ENCODE assay signal across 10 cellular contexts in the genomic region with DNA sequence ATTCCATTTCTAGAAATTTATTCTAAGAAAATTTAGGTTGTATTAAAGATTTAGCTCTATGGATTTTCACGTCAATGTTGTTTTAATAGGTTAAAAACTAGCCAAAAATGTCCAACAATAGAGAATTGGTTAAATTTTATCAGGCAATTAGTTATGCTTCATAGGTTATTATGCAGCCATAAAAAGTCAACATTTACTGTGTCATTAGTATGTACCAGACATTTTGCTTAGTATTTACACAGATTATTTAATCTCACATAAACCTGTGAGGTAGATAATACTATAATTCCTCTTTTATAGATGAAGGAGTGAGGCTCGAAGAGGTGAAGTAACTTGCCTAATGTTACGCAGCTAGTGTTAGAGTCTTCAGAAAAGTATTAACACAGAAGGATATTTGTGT. TPM values are rescaled to one million over a fixed set of nuclear protein-coding genes. Genes with fewer than 3 reads are reported as not detected.
A peak's percentile ranks its signal among the peaks of the same experiment; 100 is the strongest.
DNase-seq lines count a peak whose midpoint lies in the region; ATAC-seq and TF ChIP-seq lines count a peak whose summit lies in the region.
"Had no signal": no experiment of that assay in that cellular context is flagged by ENCODE, and none has a peak within 500 bp of the region (broad histone marks: within the 10 kb centered on the region; RNA-seq: fewer than 3 reads in every experiment).

No MANE protein-coding gene starts in this region.

- peak overlapping the region; percentile 88 for H3K4me3 ChIP-seq in left ventricle myocardium inferior
- H3K4me3 ChIP-seq in right lobe of liver, result peak overlapping the region in 2 of 3 donors; percentile 89 to 97
- peak overlapping the region in 2 of 4 donors; percentile 58 to 80 for H3K4me3 ChIP-seq in adrenal gland

- peak overlapping the region; percentile 94 for H3K4me3 Mint-ChIP-seq in activated naive CD8-positive, alpha-beta T cell treated with anti-CD3 and anti-CD28 coated beads, Interleukin-2, amount 50 U/mL, for 24 hours

- H3K27ac ChIP-seq in left ventricle myocardium inferior (replicated peaks), result peak overlapping the region; percentile 95
- H3K27ac ChIP-seq in right lobe of liver, result peak overlapping the region in 1 of 3 donors; percentile 98
- no peak overlapping the region for H3K27ac ChIP-seq in adrenal gland

- peaks cover 12% of the 10 kb centered on the region for H3K36me3 Mint-ChIP-seq in activated naive CD8-positive, alpha-beta T cell treated with anti-CD3 and anti-CD28 coated beads, Interleukin-2, amount 50 U/mL, for 24 hours (ENCODE audit: low read depth)

- H3K9me3 ChIP-seq in left ventricle myocardium inferior (replicated peaks) (no peaks in the 10 kb centered on the region), right lobe of liver (no peaks in the 10 kb centered on the region), adrenal gland (replicated peaks in 1 of 3) (no peaks in the 10 kb centered on the region)

- no peaks in the 10 kb centered on the region for H3K36me3 ChIP-seq in left ventricle myocardium inferior
- no peaks in the 10 kb centered on the region for H3K36me3 ChIP-seq in right lobe of liver
- no peaks in the 10 kb centered on the region for H3K36me3 ChIP-seq in adrenal gland (replicated peaks in 1 of 2)

- no peak overlapping the region for H3K27ac Mint-ChIP-seq in activated naive CD8-positive, alpha-beta T cell treated with anti-CD3 and anti-CD28 coated beads, Interleukin-2, amount 50 U/mL, for 24 hours

- DNase-seq in left ventricle myocardium inferior (no peak), left ventricle myocardium superior (no peak), right lobe of liver (no peak), posterior vena cava (ENCODE audit: low spot score) (no peak), SW 1271 (lab: John Stamatoyannopoulos, UW) (no peak), inferior parietal cortex (ENCODE audit: extremely low spot score) (no peak), adrenal gland (no peak)
- DNase-seq in activated naive CD8-positive, alpha-beta T cell treated with anti-CD3 and anti-CD28 coated beads, Interleukin-2, amount 50 U/mL, for 24 hours, result no peak
- DNase-seq: DMS53, NCI-H510A treated with DMSO at 0.1 percent for 48 hours had no signal

- TF ChIP-seq POLR2A in right lobe of liver (IDR thresholded peaks at IDR 0.05), result no peak
- TF ChIP-seq POLR2A in adrenal gland (IDR thresholded peaks at IDR 0.05), result no peak

- peaks cover 81% of the 10 kb centered on the region for H3K4me1 ChIP-seq in left ventricle myocardium inferior
- peaks cover 0 to 60% (median 25%) of the 10 kb centered on the region in 4 donors for H3K4me1 ChIP-seq in right lobe of liver
- peaks cover 22 to 63% of the 10 kb centered on the region in 2 donors for H3K4me1 ChIP-seq in adrenal gland (replicated peaks in 1 of 2)

- ATAC-seq in left ventricle myocardium superior (no peak), right lobe of liver (no peak)
- ATAC-seq in activated naive CD8-positive, alpha-beta T cell treated with anti-CD3 and anti-CD28 coated beads, Interleukin-2, amount 50 U/mL, for 24 hours, result no peak

- peaks cover 58% of the 10 kb centered on the region for H3K4me1 Mint-ChIP-seq in activated naive CD8-positive, alpha-beta T cell treated with anti-CD3 and anti-CD28 coated beads, Interleukin-2, amount 50 U/mL, for 24 hours

- no peaks in the 10 kb centered on the region for H3K9me3 Mint-ChIP-seq in activated naive CD8-positive, alpha-beta T cell treated with anti-CD3 and anti-CD28 coated beads, Interleukin-2, amount 50 U/mL, for 24 hours

- H3K27me3 Mint-ChIP-seq in activated naive CD8-positive, alpha-beta T cell treated with anti-CD3 and anti-CD28 coated beads, Interleukin-2, amount 50 U/mL, for 24 hours, result no peaks in the 10 kb centered on the region

- H3K27me3 ChIP-seq in left ventricle myocardium inferior (ENCODE audit: low read depth), result no peaks in the 10 kb centered on the region
- no peaks in the 10 kb centered on the region for H3K27me3 ChIP-seq in right lobe of liver
- H3K27me3 ChIP-seq in adrenal gland, result no peaks in the 10 kb centered on the region

- intact Hi-C loops in left ventricle myocardium inferior (cut with micrococcal nuclease) (no loop called here), left ventricle myocardium superior (cut with micrococcal nuclease) (no loop called here), right lobe of liver (cut with DNase I) (no loop called here), posterior vena cava (cut with DNase I) (no loop called here), adrenal gland (cut with DNase I) (no loop called here)

- TF ChIP-seq CTCF in left ventricle myocardium inferior (IDR thresholded peaks at IDR 0.05; ENCODE audit: borderline replicate concordance), result no peak
- no peak for TF ChIP-seq CTCF in right lobe of liver (IDR thresholded peaks at IDR 0.05)
- no peak for TF ChIP-seq CTCF in adrenal gland (IDR thresholded peaks at IDR 0.05)

- 30% methylated on average over 3 of the region's 3 CpGs for WGBS in right lobe of liver (ENCODE audit: insufficient coverage, low coverage, low lambda C conversion rate, missing lambda C conversion rate)
- WGBS in adrenal gland, 4 donors, result 82 to 90% (median 84%) methylated on average over 3 of the region's 3 CpGs

RNA-seq across cellular contexts. Expression of gene GOLGA4, which starts 1.9 kb away (rescaled TPM):
- 202 TPM for total RNA-seq in left ventricle myocardium inferior
- 193 TPM for total RNA-seq in left ventricle myocardium superior
- total RNA-seq in right lobe of liver, result 10 to 100 TPM; 56.7 to 70.0 (median 62.3) TPM
- total RNA-seq in posterior vena cava, result 100 to 1,000 TPM in 1 of 2 donors, 10 to 100 TPM in 1; 96.7 to 144 TPM
- total RNA-seq in adrenal gland, result 100 to 1,000 TPM in 3 of 8 donors, 10 to 100 TPM in 5; 62.5 to 114 (median 92.0) TPM
- polyA plus RNA-seq in adrenal gland, result 100 to 1,000 TPM in 1 of 3 donors, 10 to 100 TPM in 2; 24.2 to 104 (median 52.0) TPM
